Comparison of ENCODE assay signal across 4 cellular contexts in genomic region chr15:90228960-90229359, GRCh38. TPM values are rescaled to one million over a fixed set of nuclear protein-coding genes. Genes with fewer than 3 reads are reported as not detected.
DNase-seq lines count a peak whose midpoint lies in the region; TF ChIP-seq lines count a peak whose summit lies in the region.
"Had no signal": no experiment of that assay in that cellular context is flagged by ENCODE, and none has a peak within 500 bp of the region (broad histone marks: within the 10 kb centered on the region; RNA-seq: fewer than 3 reads in every experiment).

No MANE protein-coding gene starts in this region.

- H3K36me3 ChIP-seq in colonic mucosa = peaks cover 39% of the 10 kb centered on the region

- no peaks in the 10 kb centered on the region for H3K9me3 ChIP-seq in colonic mucosa

- H3K27ac ChIP-seq in colonic mucosa = no peak overlapping the region

- no peak for TF ChIP-seq CTCF in colonic mucosa (IDR thresholded peaks at IDR 0.05)

- H3K4me3 ChIP-seq in colonic mucosa = no peak overlapping the region

- no peaks in the 10 kb centered on the region for H3K27me3 ChIP-seq in colonic mucosa

- H3K4me1 ChIP-seq in colonic mucosa = peaks cover 15% of the 10 kb centered on the region

- DNase-seq in colonic mucosa (no peak), AML-193 (lab: John Stamatoyannopoulos, UW) (no peak)

- intact Hi-C loops in colonic mucosa (cut with DNase I) = no loop called here

- H3K9ac ChIP-seq in colonic mucosa (ENCODE audit: low read depth in 2 of 2, low read length in 2 of 2) = peak overlapping the region; percentile 15 to 34

RNA-seq across cellular contexts. Expression of gene CIB1, which starts 4.8 kb away (rescaled TPM):
- 100 to 1,000 TPM; 212 to 216 TPM for total RNA-seq in colonic mucosa

RNA-seq across cellular contexts. Expression of gene GDPGP1, which starts 5.0 kb away (rescaled TPM):
- total RNA-seq in colonic mucosa = 10 to 100 TPM; 14.4 to 18.6 TPM

RNA-seq across cellular contexts. Expression of gene TTLL13, which starts 20.4 kb away (rescaled TPM):
- 1 to 10 TPM in 1 of 2 donors, under 1 TPM in 1; 0.35 to 1.2 TPM for total RNA-seq in colonic mucosa
- total RNA-seq: H1, Right ventricle myocardium inferior had no signal

RNA-seq across cellular contexts. Expression of gene SEMA4B, which starts 27.8 kb away (rescaled TPM):
- total RNA-seq in colonic mucosa = 100 to 1,000 TPM; 102 to 141 TPM

RNA-seq across cellular contexts. Expression of gene NGRN, which starts 36.5 kb away (rescaled TPM):
- total RNA-seq in colonic mucosa = 10 to 100 TPM; 56.5 to 60.4 TPM
